Comparison of ENCODE assay signal across 11 cellular contexts in the genomic region with DNA sequence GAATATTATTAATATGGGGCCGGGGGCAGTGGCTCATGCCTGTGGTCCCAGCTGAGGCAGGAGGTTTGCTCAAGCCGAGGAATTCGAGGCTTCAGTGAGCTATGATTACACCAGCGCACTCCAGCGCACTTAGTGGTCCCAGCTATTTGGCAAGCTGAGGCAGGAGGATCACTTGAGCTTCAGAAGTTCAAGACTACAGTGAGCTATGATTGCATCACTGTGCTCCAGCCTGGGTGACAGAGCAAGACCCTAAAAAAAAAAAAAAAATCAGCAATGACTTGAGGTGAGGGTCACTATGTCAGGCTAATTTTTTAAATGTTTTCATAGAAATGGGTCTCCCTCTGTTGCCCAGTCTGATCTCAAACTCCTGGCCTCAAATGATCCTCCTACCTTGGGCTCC.
"Had no signal": no experiment of that assay in that cellular context is flagged by ENCODE, and none has a peak within 500 bp of the region (broad histone marks: within the 10 kb centered on the region; RNA-seq: fewer than 3 reads in every experiment).

No MANE protein-coding gene starts in this region.

- H3K9me3 Mint-ChIP-seq: H9, HFFc6 had no signal

- FAIRE-seq: H1, H54 had no signal

- H3K4me3 ChIP-seq: GM23248, GM23338, HAP-1 had no signal

- H3K9ac ChIP-seq: GM23248 had no signal

- H3K9me3 ChIP-seq: HAP-1 had no signal

- H3K27ac Mint-ChIP-seq: GM23338, H9, HFFc6 had no signal

- H3K27ac ChIP-seq: GM23248 had no signal

- ATAC-seq: GM23338, HCT116 had no signal

- H3K4me3 Mint-ChIP-seq: GM23338, H9, HFFc6 had no signal

- H2AFZ ChIP-seq: GM23248, GM23338 had no signal

- H3K4me2 ChIP-seq: GM23338 had no signal

- DNase-seq: GM23248, GOT3, H7, H9, HCEC 1CT, HFFc6 had no signal

- H3K4me1 ChIP-seq: HAP-1 had no signal

- H3K36me3 ChIP-seq: HAP-1 had no signal
